Comparison of ENCODE assay signal across 21 cellular contexts in genomic region chr2:189159717-189160116, GRCh38.
"Had no signal": no experiment of that assay in that cellular context is flagged by ENCODE, and none has a peak within 500 bp of the region (broad histone marks: within the 10 kb centered on the region; RNA-seq: fewer than 3 reads in every experiment).

No MANE protein-coding gene starts in this region.

- H3K27me3 Mint-ChIP-seq: stimulated activated memory B cell treated with anti-CD40 and anti-IgM and Interleukin-4, amounts not matched to agents 10 μg/mL and 1 μg/mL and 100 μg/mL, for 72 hours; stimulated activated naive CD8-positive, alpha-beta T cell treated with anti-CD3 and anti-CD28 coated beads, Interleukin-15, Interleukin-2, amounts not matched to agents 100 ng/mL and 50 ng/mL, for 24 hours had no signal

- H3K36me3 ChIP-seq: lower lobe of right lung, neutrophil, prostate gland, right atrium auricular region, spleen, suprapubic skin, transverse colon, vagina had no signal

- H3K9me3 ChIP-seq: lower lobe of right lung, neutrophil, prostate gland, right atrium auricular region, spleen, suprapubic skin, transverse colon, vagina had no signal

- H3K4me1 ChIP-seq: prostate gland, spleen had no signal

- H3K36me3 Mint-ChIP-seq: immature natural killer cell; natural killer cell; stimulated activated memory B cell treated with anti-CD40 and anti-IgM and Interleukin-4, amounts not matched to agents 10 μg/mL and 1 μg/mL and 100 μg/mL, for 72 hours had no signal

- ATAC-seq: left ventricle myocardium superior; lower lobe of right lung; natural killer cell; sciatic nerve; stimulated activated memory B cell treated with anti-CD40 and anti-IgM and Interleukin-4, amounts not matched to agents 10 μg/mL and 1 μg/mL and 100 μg/mL, for 72 hours had no signal

- DNase-seq: dermis blood vessel endothelial cell; effector memory CD4-positive, alpha-beta T cell; hypothalamus; immature natural killer cell; islet precursor cell; left ventricle myocardium superior; lower lobe of right lung; natural killer cell; spleen; stimulated activated CD4-positive, alpha-beta T cell treated with anti-CD3 and anti-CD28 coated beads, Interleukin-4, amount 100 ng/mL, for 4 hours; transverse colon had no signal

- H3K9me3 Mint-ChIP-seq: immature natural killer cell; neural crest cell; stimulated activated memory B cell treated with anti-CD40 and anti-IgM and Interleukin-4, amounts not matched to agents 10 μg/mL and 1 μg/mL and 100 μg/mL, for 72 hours; stimulated activated naive CD8-positive, alpha-beta T cell treated with anti-CD3 and anti-CD28 coated beads, Interleukin-15, Interleukin-2, amounts not matched to agents 100 ng/mL and 50 ng/mL, for 24 hours had no signal

- H3K4me1 Mint-ChIP-seq: immature natural killer cell; natural killer cell; stimulated activated memory B cell treated with anti-CD40 and anti-IgM and Interleukin-4, amounts not matched to agents 10 μg/mL and 1 μg/mL and 100 μg/mL, for 72 hours had no signal

- H3K27ac Mint-ChIP-seq: immature natural killer cell; natural killer cell; stimulated activated memory B cell treated with anti-CD40 and anti-IgM and Interleukin-4, amounts not matched to agents 10 μg/mL and 1 μg/mL and 100 μg/mL, for 72 hours; stimulated activated naive CD8-positive, alpha-beta T cell treated with anti-CD3 and anti-CD28 coated beads, Interleukin-15, Interleukin-2, amounts not matched to agents 100 ng/mL and 50 ng/mL, for 24 hours had no signal

- H3K4me3 Mint-ChIP-seq: immature natural killer cell; natural killer cell; neural crest cell; stimulated activated memory B cell treated with anti-CD40 and anti-IgM and Interleukin-4, amounts not matched to agents 10 μg/mL and 1 μg/mL and 100 μg/mL, for 72 hours; stimulated activated naive CD8-positive, alpha-beta T cell treated with anti-CD3 and anti-CD28 coated beads, Interleukin-15, Interleukin-2, amounts not matched to agents 100 ng/mL and 50 ng/mL, for 24 hours had no signal

- H3K27me3 ChIP-seq: neutrophil, right atrium auricular region, spleen, suprapubic skin, transverse colon, vagina had no signal

- H3K27ac ChIP-seq: lower lobe of right lung, neutrophil, prostate gland, right atrium auricular region, spleen, suprapubic skin, transverse colon, vagina had no signal

- H3K4me3 ChIP-seq: coronary artery, lower lobe of right lung, prostate gland, right atrium auricular region, spleen, suprapubic skin, transverse colon, vagina had no signal
